9 cellular contexts compared by ENCODE assay signal in the genomic region with DNA sequence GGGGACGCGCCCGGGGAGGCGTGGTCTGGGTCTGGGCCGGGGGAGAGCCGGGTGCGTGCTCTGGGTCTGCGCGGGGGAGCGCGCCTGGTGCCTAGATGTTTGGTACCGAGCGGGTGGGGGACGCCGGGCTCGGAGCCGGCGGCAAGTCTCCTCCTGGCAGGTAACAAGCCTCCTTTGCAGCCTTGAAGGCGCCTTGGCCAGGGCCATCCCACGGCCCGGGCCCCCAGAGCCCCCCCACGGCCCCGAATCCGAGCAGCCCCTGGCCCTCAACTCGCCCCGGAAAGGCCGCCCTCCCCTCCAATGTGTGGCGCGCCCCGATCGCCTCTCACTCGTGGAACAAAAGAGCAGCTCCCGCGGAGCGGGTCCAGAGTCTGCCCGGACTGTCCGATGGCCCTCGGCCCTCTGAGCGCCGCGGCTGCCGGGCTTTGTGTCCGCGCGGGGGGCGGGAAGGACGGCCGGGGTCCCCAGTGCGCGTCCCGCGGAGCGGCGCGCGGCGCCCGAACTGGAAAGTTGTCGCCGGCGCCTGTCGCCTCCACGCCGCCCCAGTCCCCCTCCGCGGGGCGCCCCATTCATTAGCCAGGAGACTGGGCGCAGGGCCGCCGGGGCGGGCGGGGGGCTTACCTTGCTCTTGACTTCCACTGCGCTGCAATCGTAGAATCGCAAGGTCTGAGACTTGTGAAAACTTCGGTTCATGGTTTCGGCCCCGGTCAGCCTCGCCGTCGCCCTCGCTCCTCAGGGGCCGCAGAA. TPM values are rescaled to one million over a fixed set of nuclear protein-coding genes. Genes with fewer than 3 reads are reported as not detected.
DNase-seq lines count a peak whose midpoint lies in the region; ATAC-seq and TF ChIP-seq lines count a peak whose summit lies in the region.
"Had no signal": no experiment of that assay in that cellular context is flagged by ENCODE, and none has a peak within 500 bp of the region (broad histone marks: within the 10 kb centered on the region; RNA-seq: fewer than 3 reads in every experiment).

No MANE protein-coding gene starts in this region.

- peak; percentile 30 for DNase-seq in activated naive CD4-positive, alpha-beta T cell treated with anti-CD3 and anti-CD28 coated beads, Interleukin-2, amount 10 ng/mL, durations not matched to agents 7 days and 5 days
- DNase-seq in right cardiac atrium = peak; percentile 42 to 74 (median 61)
- no peak for DNase-seq in sigmoid colon
- DNase-seq in central memory CD4-positive, alpha-beta T cell = no peak

- H3K9me3 ChIP-seq in BLaER1 (no peaks in the 10 kb centered on the region), right cardiac atrium (ENCODE audit: control insufficient read depth, low read length) (no peaks in the 10 kb centered on the region), sigmoid colon (no peaks in the 10 kb centered on the region)

- peaks cover 31% of the 10 kb centered on the region for H3K27me3 ChIP-seq in BLaER1
- H3K27me3 ChIP-seq in right cardiac atrium (ENCODE audit: control insufficient read depth, insufficient read depth) = no peaks in the 10 kb centered on the region
- H3K27me3 ChIP-seq in sigmoid colon = no peaks in the 10 kb centered on the region

- TF ChIP-seq EP300 in sigmoid colon (IDR thresholded peaks at IDR 0.05) = no peak

- CTCF ChIA-PET in activated naive CD4-positive, alpha-beta T cell treated with anti-CD3 and anti-CD28 coated beads, Interleukin-2, amount 10 ng/mL, durations not matched to agents 7 days and 5 days (lab: Charles Lee) = no interaction called here

- H3K4me1 ChIP-seq in BLaER1 (peaks cover 15% of the 10 kb centered on the region), right cardiac atrium (ENCODE audit: control insufficient read depth, insufficient read depth, low read length) (no peaks in the 10 kb centered on the region), sigmoid colon (peaks cover 0 to 17% (median 8%) of the 10 kb centered on the region in 4 donors)

- no peak for TF ChIP-seq CTCF in sigmoid colon (IDR thresholded peaks at IDR 0.05)

- no peaks in the 10 kb centered on the region for H3K9me3 Mint-ChIP-seq in activated naive CD4-positive, alpha-beta T cell treated with anti-CD3 and anti-CD28 coated beads, Interleukin-2, amount 10 ng/mL, durations not matched to agents 7 days and 5 days

- WGBS in right cardiac atrium = under 1% methylated on average over 83 of the region's 83 CpGs
- 1% methylated on average over 83 of the region's 83 CpGs for WGBS in sigmoid colon, 2 donors

- peak overlapping the region; percentile 64 for H3K27ac ChIP-seq in BLaER1
- no peak overlapping the region for H3K27ac ChIP-seq in right cardiac atrium (ENCODE audit: low read length)
- peak overlapping the region; percentile 49 to 72 (median 63) for H3K27ac ChIP-seq in sigmoid colon

- H3K4me3 Mint-ChIP-seq in activated naive CD4-positive, alpha-beta T cell treated with anti-CD3 and anti-CD28 coated beads, Interleukin-2, amount 10 ng/mL, durations not matched to agents 7 days and 5 days = peak overlapping the region; percentile 48

- H3K36me3 Mint-ChIP-seq in activated naive CD4-positive, alpha-beta T cell treated with anti-CD3 and anti-CD28 coated beads, Interleukin-2, amount 10 ng/mL, durations not matched to agents 7 days and 5 days = no peaks in the 10 kb centered on the region
- H3K36me3 Mint-ChIP-seq: IgD-negative memory B cell had no signal

- peak; percentile 17 for ATAC-seq in GM19043 (IDR thresholded peaks at IDR 0.05; ENCODE audit: low read depth, unreplicated experiment)
- ATAC-seq in HG03432 (IDR thresholded peaks at IDR 0.05; ENCODE audit: unreplicated experiment) = peak; percentile 37
- ATAC-seq in right cardiac atrium = peak; percentile 50 to 51
- ATAC-seq in GM21360 (IDR thresholded peaks at IDR 0.05; ENCODE audit: unreplicated experiment) = no peak

- H3K36me3 ChIP-seq in BLaER1 (no peaks in the 10 kb centered on the region), sigmoid colon (no peaks in the 10 kb centered on the region)

- peak overlapping the region; percentile 82 for H3K9ac ChIP-seq in BLaER1

- H3K27me3 Mint-ChIP-seq in activated naive CD4-positive, alpha-beta T cell treated with anti-CD3 and anti-CD28 coated beads, Interleukin-2, amount 10 ng/mL, durations not matched to agents 7 days and 5 days = peaks cover 80% of the 10 kb centered on the region

- peak overlapping the region; percentile 84 for H3K4me3 ChIP-seq in BLaER1
- H3K4me3 ChIP-seq in right cardiac atrium (ENCODE audit: low read length) = peak overlapping the region; percentile 73
- peak overlapping the region; percentile 60 to 98 (median 88) for H3K4me3 ChIP-seq in sigmoid colon

- H4K20me1 ChIP-seq in BLaER1 = peaks cover 11% of the 10 kb centered on the region; the same call in 1 of the 2 replicates

- intact Hi-C loops in right cardiac atrium (cut with DNase I) (no loop called here), sigmoid colon (cut with DNase I) (loop anchor here (2.0 kb wide), 1 partner anchor 76 kb away; no protein-coding TSS in a partner anchor)

- H3K4me1 Mint-ChIP-seq in activated naive CD4-positive, alpha-beta T cell treated with anti-CD3 and anti-CD28 coated beads, Interleukin-2, amount 10 ng/mL, durations not matched to agents 7 days and 5 days = peaks cover 6% of the 10 kb centered on the region
- H3K4me1 Mint-ChIP-seq: IgD-negative memory B cell had no signal

- peak overlapping the region; percentile 94 for H3K4me2 ChIP-seq in BLaER1

- TF ChIP-seq POLR2A in sigmoid colon (IDR thresholded peaks at IDR 0.05) = no peak

- H3K27ac Mint-ChIP-seq in activated naive CD4-positive, alpha-beta T cell treated with anti-CD3 and anti-CD28 coated beads, Interleukin-2, amount 10 ng/mL, durations not matched to agents 7 days and 5 days = no peak overlapping the region
- H3K27ac Mint-ChIP-seq: IgD-negative memory B cell had no signal

RNA-seq across cellular contexts. Expression of a gene that starts 0.5 kb away (rescaled TPM):
- 1 to 10 TPM; 4.1 to 5.0 (median 4.6) TPM for total RNA-seq in right cardiac atrium
- 2.5 TPM for polyA plus RNA-seq in right cardiac atrium
- total RNA-seq in sigmoid colon = 10 to 100 TPM in 1 of 4 donors, 1 to 10 TPM in 3; 6.2 to 13.0 (median 9.6) TPM
- polyA plus RNA-seq in sigmoid colon = 1 to 10 TPM in 2 of 3 donors, not detected in 1; 1.2 to 1.8 TPM
- polyA plus RNA-seq: IgD-negative memory B cell had no signal

Comparison
In these comparisons a context has a peak if more than half of its experiments do, and no peak if none do; other contexts are left out.
1. DNase-seq: peak in activated naive CD4-positive, alpha-beta T cell treated with anti-CD3 and anti-CD28 coated beads, Interleukin-2, amount 10 ng/mL, durations not matched to agents 7 days and 5 days (single experiment) and right cardiac atrium (3 of 3); none in sigmoid colon (single experiment) and central memory CD4-positive, alpha-beta T cell (single experiment).
2. Peak in every context shown above with its lines, with median percentiles within 50 percentile points of each other: H3K4me3 ChIP-seq.